In the genomic region with DNA sequence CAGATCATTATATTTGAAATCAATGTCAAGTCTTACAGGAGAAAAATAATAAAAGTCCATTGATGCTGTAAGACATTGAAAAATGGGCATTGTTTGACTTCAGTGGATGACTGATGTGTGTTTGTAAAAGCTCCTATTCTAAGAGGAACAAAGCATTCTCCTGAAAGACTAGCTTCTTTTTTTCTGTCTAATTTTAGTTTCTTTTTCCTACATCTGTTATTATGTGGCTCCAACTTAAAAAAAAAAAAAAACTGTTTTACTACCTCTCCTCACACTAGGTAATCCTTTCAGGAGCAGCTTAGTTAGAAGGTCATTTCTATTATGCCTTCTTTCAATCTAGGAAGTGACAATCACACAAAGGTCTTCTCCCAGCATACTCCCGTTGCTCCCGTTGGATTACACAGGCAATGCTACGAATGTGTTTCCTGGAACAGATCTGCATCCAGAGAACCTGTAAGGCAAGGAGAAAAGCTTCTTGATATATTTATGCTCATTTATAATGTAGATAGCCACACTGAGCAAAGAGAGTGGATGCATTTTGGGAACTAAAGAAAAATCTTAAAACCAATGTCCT, we compare ENCODE assay signal across 22 cellular contexts.
"Had no signal": no experiment of that assay in that cellular context is flagged by ENCODE, and none has a peak within 500 bp of the region (broad histone marks: within the 10 kb centered on the region; RNA-seq: fewer than 3 reads in every experiment).

No MANE protein-coding gene starts in this region.

- H3K27ac Mint-ChIP-seq: activated naive CD4-positive, alpha-beta T cell treated with anti-CD3 and anti-CD28 coated beads, Interleukin-2, amount 50 U/mL, for 72 hours; activated T-helper 17 cell treated with anti-CD3 and anti-CD28 coated beads, Interleukin-2, amount 50 U/mL, for 72 hours; effector memory CD8-positive, alpha-beta T cell; nephron progenitor cell; T-cell had no signal

- H3K9me3 ChIP-seq: colonic mucosa, esophagus squamous epithelium had no signal

- H3K36me3 ChIP-seq: colonic mucosa, esophagus squamous epithelium, gastroesophageal sphincter, heart left ventricle, sigmoid colon, upper lobe of left lung, WERI-Rb-1 had no signal

- H3K4me2 ChIP-seq: smooth muscle cell had no signal

- H3K4me3 Mint-ChIP-seq: activated T-helper 17 cell treated with anti-CD3 and anti-CD28 coated beads, Interleukin-2, amount 50 U/mL, for 72 hours; effector memory CD8-positive, alpha-beta T cell; nephron progenitor cell; T-cell had no signal

- H3K4me3 ChIP-seq: colonic mucosa, esophagus squamous epithelium, gastroesophageal sphincter, heart left ventricle, sigmoid colon, smooth muscle cell, upper lobe of left lung had no signal

- DNase-seq: activated CD4-positive, alpha-beta T cell treated with anti-CD3 and anti-CD28 coated beads for 1 hour; activated CD4-positive, alpha-beta T cell treated with anti-CD3 and anti-CD28 coated beads, Interleukin-2, amount 50 U/mL, for 1 hour; activated T-cell treated with anti-CD3 and anti-CD28 coated beads, Interleukin-2, amount 50 U/mL, for 1 hour; colonic mucosa; dorsolateral prefrontal cortex; effector memory CD8-positive, alpha-beta T cell; esophagus squamous epithelium; heart left ventricle; left colon; mesenchymal stem cell; nephron progenitor cell; sigmoid colon; stimulated activated CD4-positive, alpha-beta T cell treated with anti-CD3 and anti-CD28 coated beads, Interleukin-2, amount 100 ng/mL, for 48 hours; stimulated activated CD8-positive, alpha-beta memory T cell treated with anti-CD3 and anti-CD28 coated beads, Interleukin-4, amount 100 ng/mL, for 48 hours; stimulated activated naive CD4-positive, alpha-beta T cell; T-cell; WERI-Rb-1 had no signal

- H3K4me1 ChIP-seq: colonic mucosa, esophagus squamous epithelium, gastroesophageal sphincter, heart left ventricle, sigmoid colon, upper lobe of left lung had no signal

- H3K27me3 ChIP-seq: colonic mucosa, dorsolateral prefrontal cortex, esophagus squamous epithelium, gastroesophageal sphincter, heart left ventricle, sigmoid colon, upper lobe of left lung had no signal

- H3K4me1 Mint-ChIP-seq: activated T-helper 17 cell treated with anti-CD3 and anti-CD28 coated beads, Interleukin-2, amount 50 U/mL, for 72 hours; nephron progenitor cell; T-cell had no signal

- H3K36me3 Mint-ChIP-seq: activated naive CD4-positive, alpha-beta T cell treated with anti-CD3 and anti-CD28 coated beads, Interleukin-2, amount 50 U/mL, for 72 hours; T-cell had no signal

- H3K27me3 Mint-ChIP-seq: activated T-helper 17 cell treated with anti-CD3 and anti-CD28 coated beads, Interleukin-2, amount 50 U/mL, for 72 hours; effector memory CD8-positive, alpha-beta T cell; T-cell had no signal

- ATAC-seq: activated naive CD4-positive, alpha-beta T cell treated with anti-CD3 and anti-CD28 coated beads, Interleukin-2, amount 50 U/mL, for 72 hours; activated T-helper 17 cell treated with anti-CD3 and anti-CD28 coated beads, Interleukin-2, amount 50 U/mL, for 72 hours; effector memory CD8-positive, alpha-beta T cell; gastroesophageal sphincter; heart left ventricle; left colon; T-cell had no signal

- H3K27ac ChIP-seq: colonic mucosa, dorsolateral prefrontal cortex, esophagus squamous epithelium, gastroesophageal sphincter, heart left ventricle, sigmoid colon, upper lobe of left lung, WERI-Rb-1 had no signal
